10 cellular contexts compared by ENCODE assay signal in the genomic region with DNA sequence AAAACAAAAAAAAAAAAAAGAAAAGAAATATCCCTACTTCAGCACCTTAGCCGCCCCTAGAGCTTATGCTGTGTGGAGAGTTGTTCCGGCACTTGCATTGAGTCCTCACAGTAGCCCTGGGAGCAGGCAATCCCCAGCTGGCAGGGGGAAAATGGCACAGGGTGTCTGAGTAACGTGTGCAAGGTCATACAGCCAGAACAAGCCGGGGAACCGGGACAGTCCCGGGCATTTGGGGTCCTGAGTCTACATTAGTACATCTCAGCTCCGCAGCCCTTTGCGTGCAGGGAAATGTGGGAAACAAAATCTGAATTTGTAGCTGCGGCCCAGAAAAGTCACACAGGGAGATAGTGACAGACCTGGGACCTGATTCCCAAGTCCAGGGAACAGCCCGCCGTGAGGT. TPM values are rescaled to one million over a fixed set of nuclear protein-coding genes. Genes with fewer than 3 reads are reported as not detected.
DNase-seq lines count a peak whose midpoint lies in the region; ATAC-seq, FAIRE-seq and TF ChIP-seq lines count a peak whose summit lies in the region.
"Had no signal": no experiment of that assay in that cellular context is flagged by ENCODE, and none has a peak within 500 bp of the region (broad histone marks: within the 10 kb centered on the region; RNA-seq: fewer than 3 reads in every experiment).

No MANE protein-coding gene starts in this region.

- FAIRE-seq in pancreas (lab: Jason Lieb, UNC): no peak

- TF ChIP-seq CTCF in pancreas (IDR thresholded peaks at IDR 0.05): no peak

- 89 to 94% methylated on average over 11 of the region's 11 CpGs for WGBS in pancreas, 2 donors

- H3K27ac Mint-ChIP-seq in activated CD4-positive, alpha-beta T cell treated with anti-CD3 and anti-CD28 coated beads, Interleukin-2, amount 10 ng/mL, durations not matched to agents 7 days and 5 days: peak overlapping the region; percentile 25
- peak overlapping the region; percentile 96 for H3K27ac Mint-ChIP-seq in activated CD4-positive, alpha-beta memory T cell treated with anti-CD3 and anti-CD28 coated beads, Interleukin-2, amount 10 ng/mL, durations not matched to agents 7 days and 5 days
- peak overlapping the region in 5 of 6 donors; percentile 40 to 81 (median 66) for H3K27ac Mint-ChIP-seq in immature natural killer cell

- peak overlapping the region; percentile 69 for H3K27ac ChIP-seq in subcutaneous abdominal adipose tissue (ENCODE audit: low read depth, low read length)
- peak overlapping the region in 2 of 4 donors; percentile 45 to 62 for H3K27ac ChIP-seq in pancreas
- H3K27ac ChIP-seq: cardiac muscle cell had no signal

- no peaks in the 10 kb centered on the region for H3K9me3 ChIP-seq in subcutaneous abdominal adipose tissue (ENCODE audit: control insufficient read depth in 5 of 5, low read length in 5 of 5)
- no peaks in the 10 kb centered on the region for H3K9me3 ChIP-seq in pancreas

- H3K4me1 Mint-ChIP-seq in activated CD4-positive, alpha-beta T cell treated with anti-CD3 and anti-CD28 coated beads, Interleukin-2, amount 10 ng/mL, durations not matched to agents 7 days and 5 days: peaks cover 52% of the 10 kb centered on the region
- H3K4me1 Mint-ChIP-seq in activated CD4-positive, alpha-beta memory T cell treated with anti-CD3 and anti-CD28 coated beads, Interleukin-2, amount 10 ng/mL, durations not matched to agents 7 days and 5 days: peaks cover 54% of the 10 kb centered on the region
- H3K4me1 Mint-ChIP-seq in immature natural killer cell: peaks cover 25 to 32% of the 10 kb centered on the region in 2 donors

- POLR2A ChIA-PET in activated CD4-positive, alpha-beta T cell treated with anti-CD3 and anti-CD28 coated beads, Interleukin-2, amount 10 ng/mL, durations not matched to agents 7 days and 5 days (lab: Charles Lee): no interaction called here
- POLR2A ChIA-PET in activated CD4-positive, alpha-beta memory T cell treated with anti-CD3 and anti-CD28 coated beads, Interleukin-2, amount 10 ng/mL, durations not matched to agents 7 days and 5 days (lab: Charles Lee): interaction anchor here (1.1 to 1.3 kb wide), 2 partner anchors 8 to 123 kb away, joined by 3 read pairs; a partner anchor contains a TSS

- peaks cover 0 to 43% (median 32%) of the 10 kb centered on the region in 5 donors for H3K4me1 ChIP-seq in subcutaneous abdominal adipose tissue (ENCODE audit: control insufficient read depth in 5 of 5, insufficient read depth in 5 of 5, low read length in 5 of 5)
- H3K4me1 ChIP-seq in pancreas: peaks cover 0 to 13% (median 10%) of the 10 kb centered on the region in 3 donors

- H3K4me3 Mint-ChIP-seq in activated CD4-positive, alpha-beta T cell treated with anti-CD3 and anti-CD28 coated beads, Interleukin-2, amount 10 ng/mL, durations not matched to agents 7 days and 5 days: peak overlapping the region; percentile 22
- H3K4me3 Mint-ChIP-seq in activated CD4-positive, alpha-beta memory T cell treated with anti-CD3 and anti-CD28 coated beads, Interleukin-2, amount 10 ng/mL, durations not matched to agents 7 days and 5 days: peak overlapping the region; percentile 94
- peak overlapping the region in 3 of 5 donors; percentile 8 to 42 (median 32) for H3K4me3 Mint-ChIP-seq in immature natural killer cell

- ATAC-seq in pancreas: no peak
- no peak for ATAC-seq in HG03095 (IDR thresholded peaks at IDR 0.05; ENCODE audit: unreplicated experiment)

- peak overlapping the region in 3 of 5 donors; percentile 15 to 58 (median 28) for H3K9ac ChIP-seq in subcutaneous abdominal adipose tissue (ENCODE audit: low read length in 5 of 5)

- DNase-seq in activated CD4-positive, alpha-beta T cell treated with anti-CD3 and anti-CD28 coated beads, Interleukin-2, amount 10 ng/mL, durations not matched to agents 7 days and 5 days: no peak
- no peak for DNase-seq in activated CD4-positive, alpha-beta T cell treated with anti-CD3 and anti-CD28 coated beads, Interleukin-2, amount 50 U/mL, for 1 hour
- no peak for DNase-seq in activated CD4-positive, alpha-beta memory T cell treated with anti-CD3 and anti-CD28 coated beads, Interleukin-2, amount 10 ng/mL, durations not matched to agents 7 days and 5 days
- DNase-seq in immature natural killer cell (no peak), pancreas (no peak), NOMO-1 treated with DMSO at 0.1 percent for 48 hours (lab: John Stamatoyannopoulos, UW; ENCODE audit: unreplicated experiment) (no peak)
- DNase-seq: NCI-H1417 treated with DMSO at 0.1 percent for 48 hours had no signal

- CTCF ChIA-PET in activated CD4-positive, alpha-beta T cell treated with anti-CD3 and anti-CD28 coated beads, Interleukin-2, amount 10 ng/mL, durations not matched to agents 7 days and 5 days (lab: Charles Lee): interaction anchor here (0.9 to 2.4 kb wide), 3 partner anchors 9 to 124 kb away, joined by 3 to 8 read pairs (median 5); no protein-coding TSS in a partner anchor
- CTCF ChIA-PET in activated CD4-positive, alpha-beta memory T cell treated with anti-CD3 and anti-CD28 coated beads, Interleukin-2, amount 10 ng/mL, durations not matched to agents 7 days and 5 days (lab: Charles Lee): no interaction called here

- H3K36me3 Mint-ChIP-seq in activated CD4-positive, alpha-beta T cell treated with anti-CD3 and anti-CD28 coated beads, Interleukin-2, amount 10 ng/mL, durations not matched to agents 7 days and 5 days (ENCODE audit: low read depth): peaks cover 53% of the 10 kb centered on the region
- peaks cover 72% of the 10 kb centered on the region for H3K36me3 Mint-ChIP-seq in activated CD4-positive, alpha-beta memory T cell treated with anti-CD3 and anti-CD28 coated beads, Interleukin-2, amount 10 ng/mL, durations not matched to agents 7 days and 5 days (ENCODE audit: low read depth)
- H3K36me3 Mint-ChIP-seq in immature natural killer cell: peaks cover 4 to 24% (median 9%) of the 10 kb centered on the region in 3 donors

- H3K27me3 Mint-ChIP-seq in activated CD4-positive, alpha-beta T cell treated with anti-CD3 and anti-CD28 coated beads, Interleukin-2, amount 10 ng/mL, durations not matched to agents 7 days and 5 days: no peaks in the 10 kb centered on the region
- H3K27me3 Mint-ChIP-seq in activated CD4-positive, alpha-beta memory T cell treated with anti-CD3 and anti-CD28 coated beads, Interleukin-2, amount 10 ng/mL, durations not matched to agents 7 days and 5 days: no peaks in the 10 kb centered on the region
- H3K27me3 Mint-ChIP-seq in immature natural killer cell (ENCODE audit: low read depth in 3 of 3): peaks cover 2 to 4% (median 4%) of the 10 kb centered on the region in 3 donors

- H3K9me3 Mint-ChIP-seq in activated CD4-positive, alpha-beta T cell treated with anti-CD3 and anti-CD28 coated beads, Interleukin-2, amount 10 ng/mL, durations not matched to agents 7 days and 5 days: no peaks in the 10 kb centered on the region
- H3K9me3 Mint-ChIP-seq in activated CD4-positive, alpha-beta memory T cell treated with anti-CD3 and anti-CD28 coated beads, Interleukin-2, amount 10 ng/mL, durations not matched to agents 7 days and 5 days: no peaks in the 10 kb centered on the region
- no peaks in the 10 kb centered on the region for H3K9me3 Mint-ChIP-seq in immature natural killer cell

- H3K27me3 ChIP-seq in subcutaneous abdominal adipose tissue (ENCODE audit: control insufficient read depth in 5 of 5, insufficient read depth in 4 of 5, low read length in 5 of 5): no peaks in the 10 kb centered on the region
- no peaks in the 10 kb centered on the region for H3K27me3 ChIP-seq in pancreas
- H3K27me3 ChIP-seq: cardiac muscle cell had no signal

- intact Hi-C loops in pancreas (cut with DNase I): no loop called here

- H3K36me3 ChIP-seq in subcutaneous abdominal adipose tissue (ENCODE audit: control insufficient read depth in 5 of 5, insufficient read depth in 5 of 5, low read length in 5 of 5) (peaks cover 3 to 43% (median 31%) of the 10 kb centered on the region in 5 donors), pancreas (peaks cover 0 to 11% (median 4%) of the 10 kb centered on the region in 3 donors)

- H3K4me3 ChIP-seq in subcutaneous abdominal adipose tissue (ENCODE audit: low read depth in 1 of 5, low read length in 5 of 5) (peak overlapping the region in 3 of 5 donors; percentile 22 to 43 (median 36)), pancreas (no peak overlapping the region)
- H3K4me3 ChIP-seq: cardiac muscle cell had no signal

RNA-seq across cellular contexts. Expression of a gene that starts 3.4 kb away (rescaled TPM):
- total RNA-seq in activated CD4-positive, alpha-beta T cell treated with anti-CD3 and anti-CD28 coated beads, Interleukin-2, amount 10 ng/mL, durations not matched to agents 7 days and 5 days: 10 to 100 TPM; 69.2 to 77.6 TPM
- total RNA-seq in activated CD4-positive, alpha-beta memory T cell treated with anti-CD3 and anti-CD28 coated beads, Interleukin-2, amount 10 ng/mL, durations not matched to agents 7 days and 5 days: 100 to 1,000 TPM in 1 of 2 experiments, 10 to 100 TPM in 1; 97.9 to 100 TPM
- 10 to 100 TPM; 26.6 to 46.6 (median 32.4) TPM for polyA plus RNA-seq in immature natural killer cell
- 10 to 100 TPM in 1 of 6 donors, 1 to 10 TPM in 5; 5.6 to 11.2 (median 6.9) TPM for total RNA-seq in pancreas
- polyA plus RNA-seq in pancreas: 1 to 10 TPM; 7.2 to 7.7 TPM

RNA-seq across cellular contexts. Expression of a gene that starts 44.5 kb away (rescaled TPM):
- total RNA-seq in activated CD4-positive, alpha-beta T cell treated with anti-CD3 and anti-CD28 coated beads, Interleukin-2, amount 10 ng/mL, durations not matched to agents 7 days and 5 days: 10 to 100 TPM; 64.2 to 65.8 TPM
- 10 to 100 TPM; 54.2 to 55.1 TPM for total RNA-seq in activated CD4-positive, alpha-beta memory T cell treated with anti-CD3 and anti-CD28 coated beads, Interleukin-2, amount 10 ng/mL, durations not matched to agents 7 days and 5 days
- polyA plus RNA-seq in immature natural killer cell (1 to 10 TPM in 2 of 3 donors, under 1 TPM in 1; 0.02 to 7.2 (median 1.1) TPM), pancreas (10 to 100 TPM; 13.7 to 15.3 TPM)
- 10 to 100 TPM in 5 of 6 donors, 1 to 10 TPM in 1; 9.1 to 20.3 (median 11.4) TPM for total RNA-seq in pancreas

Comparison
In these comparisons a context has a peak if more than half of its experiments do, and no peak if none do; other contexts are left out.
1. H3K27ac Mint-ChIP-seq: peak in every context shown above with its lines; median percentile 96 in activated CD4-positive, alpha-beta memory T cell treated with anti-CD3 and anti-CD28 coated beads, Interleukin-2, amount 10 ng/mL, durations not matched to agents 7 days and 5 days; 66 in immature natural killer cell; 25 in activated CD4-positive, alpha-beta T cell treated with anti-CD3 and anti-CD28 coated beads, Interleukin-2, amount 10 ng/mL, durations not matched to agents 7 days and 5 days.
2. H3K4me3 Mint-ChIP-seq: peak in every context shown above with its lines; median percentile 94 in activated CD4-positive, alpha-beta memory T cell treated with anti-CD3 and anti-CD28 coated beads, Interleukin-2, amount 10 ng/mL, durations not matched to agents 7 days and 5 days; 32 in immature natural killer cell; 22 in activated CD4-positive, alpha-beta T cell treated with anti-CD3 and anti-CD28 coated beads, Interleukin-2, amount 10 ng/mL, durations not matched to agents 7 days and 5 days.
3. H3K4me3 ChIP-seq: peak in subcutaneous abdominal adipose tissue (3 of 5); none in pancreas (0 of 4).
4. RNA of a gene that starts 3.4 kb away (total RNA-seq): 97.9 to 100 TPM in activated CD4-positive, alpha-beta memory T cell treated with anti-CD3 and anti-CD28 coated beads, Interleukin-2, amount 10 ng/mL, durations not matched to agents 7 days and 5 days and 69.2 to 77.6 TPM in activated CD4-positive, alpha-beta T cell treated with anti-CD3 and anti-CD28 coated beads, Interleukin-2, amount 10 ng/mL, durations not matched to agents 7 days and 5 days; 5.6 to 11.2 TPM in pancreas; every median in the first group is over 4 times any median in the second.